14 cellular contexts compared by ENCODE assay signal in the genomic region with DNA sequence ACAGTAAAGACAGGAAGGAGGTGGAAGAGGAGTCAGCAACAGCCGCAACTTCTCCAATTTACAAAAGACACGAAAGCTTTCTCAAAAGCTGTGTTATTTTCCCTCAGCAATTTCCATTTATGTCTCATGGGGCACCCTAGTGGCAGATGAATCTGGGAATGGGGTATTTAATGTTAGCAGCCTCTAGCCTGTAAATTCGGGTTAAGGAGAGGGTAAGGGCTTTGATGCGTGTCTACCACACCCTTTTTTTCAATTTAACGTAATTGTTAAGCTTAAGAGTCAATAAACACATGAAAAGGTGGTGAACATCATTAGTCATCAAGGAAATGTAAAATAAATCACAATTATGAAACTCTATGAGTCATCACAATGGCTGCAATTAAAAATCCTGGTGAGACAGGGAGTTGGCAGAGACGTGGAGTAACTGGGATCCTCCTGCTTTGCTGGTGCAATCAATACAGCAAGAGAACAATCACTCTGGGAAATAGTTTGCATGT.
DNase-seq lines count a peak whose midpoint lies in the region; TF ChIP-seq lines count a peak whose summit lies in the region.
"Had no signal": no experiment of that assay in that cellular context is flagged by ENCODE, and none has a peak within 500 bp of the region (broad histone marks: within the 10 kb centered on the region; RNA-seq: fewer than 3 reads in every experiment).

No MANE protein-coding gene starts in this region.

- TF ChIP-seq POLR2A in testis (IDR thresholded peaks at IDR 0.05) (no peak), stomach (IDR thresholded peaks at IDR 0.05) (no peak)

- H3K79me2 ChIP-seq in ACC112 (ENCODE audit: control insufficient read depth, insufficient read depth, low read length, unreplicated experiment): no peaks in the 10 kb centered on the region

- 71 to 79% methylated on average over 6 of the region's 6 CpGs for WGBS in testis, 2 donors
- 46 to 60% (median 56%) methylated on average over 6 of the region's 6 CpGs for WGBS in stomach, 5 donors

- H3K27me3 ChIP-seq in ACC112 (ENCODE audit: insufficient read depth, low read length): no peaks in the 10 kb centered on the region
- H3K27me3 ChIP-seq in testis: no peaks in the 10 kb centered on the region
- no peaks in the 10 kb centered on the region for H3K27me3 ChIP-seq in ascending aorta
- no peaks in the 10 kb centered on the region for H3K27me3 ChIP-seq in stomach
- H3K27me3 ChIP-seq: cardiac muscle cell, esophagus muscularis mucosa had no signal

- no peaks in the 10 kb centered on the region for H3K9me3 ChIP-seq in SK-N-MC (ENCODE audit: low read depth, low read length)
- no peaks in the 10 kb centered on the region for H3K9me3 ChIP-seq in testis
- H3K9me3 ChIP-seq in ascending aorta: no peaks in the 10 kb centered on the region
- H3K9me3 ChIP-seq in stomach: no peaks in the 10 kb centered on the region

- intact Hi-C loops in testis (cut with DNase I; ENCODE audit: low total_unique reads): no loop called here
- intact Hi-C loops in ascending aorta (cut with DNase I): no loop called here
- intact Hi-C loops in stomach (cut with DNase I; ENCODE audit: low total_unique reads): no loop called here

- DNase-seq in LHCN-M2 (ENCODE audit: low read depth) (peak; percentile 75), SK-N-MC (ENCODE audit: low read depth, low spot score) (peak; percentile 77), fibroblast of the aortic adventitia (ENCODE audit: low read depth) (peak; percentile 95), testis (no peak), Kasumi-1 (lab: John Stamatoyannopoulos, UW) (no peak), ascending aorta (ENCODE audit: low spot score in 2 of 2) (no peak), stomach (no peak)
- DNase-seq: activated T-cell treated with anti-CD3 and anti-CD28 coated beads, Interleukin-2, amount 50 U/mL, for 24 hours; AML-193; NCI-H1092 treated with DMSO at 0.1 percent for 48 hours; stimulated activated naive CD8-positive, alpha-beta T cell treated with anti-CD3 and anti-CD28 coated beads, Interleukin-15, Interleukin-2, amounts not matched to agents 100 U/mL and 50 U/mL, for 24 hours had no signal

- TF ChIP-seq CTCF in fibroblast of the aortic adventitia (IDR thresholded peaks at IDR 0.05; ENCODE audit: insufficient read depth, low read length) (peak; percentile 45), testis (IDR thresholded peaks at IDR 0.05) (no peak), ascending aorta (IDR thresholded peaks at IDR 0.05) (no peak), stomach (IDR thresholded peaks at IDR 0.05) (no peak)

- H3K4me1 ChIP-seq in ACC112 (ENCODE audit: control insufficient read depth, insufficient read depth, low read length, unreplicated experiment) (peaks cover 23% of the 10 kb centered on the region), testis (no peaks in the 10 kb centered on the region), ascending aorta (no peaks in the 10 kb centered on the region), stomach (no peaks in the 10 kb centered on the region)
- H3K4me1 ChIP-seq: esophagus muscularis mucosa had no signal

- peak overlapping the region; percentile 85 for H3K27ac ChIP-seq in ACC112 (ENCODE audit: low read depth, low read length)
- peak overlapping the region; percentile 88 for H3K27ac ChIP-seq in SK-N-MC
- no peak overlapping the region for H3K27ac ChIP-seq in testis
- no peak overlapping the region for H3K27ac ChIP-seq in ascending aorta
- H3K27ac ChIP-seq in stomach: no peak overlapping the region
- H3K27ac ChIP-seq: cardiac muscle cell, esophagus muscularis mucosa had no signal

- H3K4me3 ChIP-seq in ACC112 (ENCODE audit: low read depth, low read length): no peak overlapping the region; the same call in 1 of the 2 replicates
- peak overlapping the region; percentile 36 for H3K4me3 ChIP-seq in SK-N-MC
- no peak overlapping the region for H3K4me3 ChIP-seq in fibroblast of the aortic adventitia (ENCODE audit: low read depth, low read length)
- H3K4me3 ChIP-seq in testis: no peak overlapping the region
- no peak overlapping the region for H3K4me3 ChIP-seq in ascending aorta
- H3K4me3 ChIP-seq in stomach: no peak overlapping the region
- H3K4me3 ChIP-seq: cardiac muscle cell, esophagus muscularis mucosa had no signal

- TF ChIP-seq EP300 in stomach (IDR thresholded peaks at IDR 0.05): no peak

- H2AFZ ChIP-seq in ACC112 (ENCODE audit: low read length, unreplicated experiment): no peak overlapping the region

- H3K9ac ChIP-seq in SK-N-MC (ENCODE audit: insufficient read length): no peak overlapping the region

- H3K36me3 ChIP-seq in ACC112 (ENCODE audit: insufficient read depth, low read length): no peaks in the 10 kb centered on the region
- H3K36me3 ChIP-seq in SK-N-MC (ENCODE audit: insufficient read depth, low read length): no peaks in the 10 kb centered on the region
- H3K36me3 ChIP-seq in testis (ENCODE audit: low read depth, missing control alignments): no peaks in the 10 kb centered on the region
- H3K36me3 ChIP-seq in ascending aorta: no peaks in the 10 kb centered on the region
- H3K36me3 ChIP-seq in stomach: no peaks in the 10 kb centered on the region
- H3K36me3 ChIP-seq: cardiac muscle cell, esophagus muscularis mucosa had no signal

Comparison
In these comparisons a context has a peak if more than half of its experiments do, and no peak if none do; other contexts are left out.
1. H3K27ac ChIP-seq: peak in ACC112 (single experiment) and SK-N-MC (single experiment); none in testis (0 of 2), ascending aorta (0 of 2) and stomach (0 of 5).
2. DNase-seq: peak in LHCN-M2 (single experiment), SK-N-MC (single experiment) and fibroblast of the aortic adventitia (single experiment); none in testis (single experiment), Kasumi-1 (0 of 2), ascending aorta (0 of 2) and stomach (single experiment).